1 cellular context compared by ENCODE assay signal in genomic region chr3:52998781-52999509, GRCh38.
A peak's percentile ranks its signal among the peaks of the same experiment; 100 is the strongest.
TF ChIP-seq lines count a peak whose summit lies in the region.

No MANE protein-coding gene starts in this region.

TF ChIP-seq in HepG2, 621 proteins besides CTCF, POLR2A, EP300 and RAD21:
- no peak for TF ChIP-seq MED13 (CRISPR knock-in tag; IDR thresholded peaks at IDR 0.05)
- TF ChIP-seq ZNF557 (CRISPR knock-in tag; IDR thresholded peaks at IDR 0.05), result no peak
- TF ChIP-seq ARNT (IDR thresholded peaks at IDR 0.05), result no peak
- TF ChIP-seq AGO2 (optimal IDR thresholded peaks at IDR 0.05; ENCODE audit: low read depth, low read length), result peak; percentile 23
- no peak for TF ChIP-seq ZNF720 (CRISPR knock-in tag; IDR thresholded peaks at IDR 0.05)
- no peak for TF ChIP-seq SMAD3 (CRISPR knock-in tag; IDR thresholded peaks at IDR 0.05)
